In the genomic region with DNA sequence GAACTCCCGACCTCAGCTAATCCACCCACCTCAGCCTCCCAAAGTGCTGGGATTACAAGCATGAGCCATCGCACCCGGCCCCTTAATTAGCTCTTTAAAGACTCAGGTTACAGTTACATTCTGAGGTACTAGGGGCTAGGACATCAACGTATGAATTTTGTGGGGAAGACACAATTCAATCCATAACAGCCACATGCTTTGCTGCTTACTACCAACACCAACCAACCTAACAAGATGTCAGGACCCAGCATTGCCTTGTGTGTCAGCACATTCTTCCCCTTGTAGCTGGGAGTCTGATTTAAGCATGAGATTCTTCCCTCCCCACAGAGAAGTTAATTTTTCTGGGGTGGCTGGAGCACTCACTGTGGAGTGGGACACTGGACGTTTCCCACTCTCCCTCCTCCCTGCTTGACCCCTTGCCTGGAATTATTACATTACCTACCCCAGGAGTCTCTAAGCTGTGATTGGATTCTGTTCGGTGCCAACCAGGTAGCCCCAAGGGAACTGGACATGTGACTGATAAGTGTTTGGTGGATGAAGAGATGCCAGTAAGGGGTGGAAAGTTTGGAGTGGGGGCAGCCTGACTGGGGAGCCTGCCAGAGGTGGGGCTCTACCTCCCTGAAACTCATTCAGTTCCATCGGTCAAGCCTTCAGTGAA, we compare ENCODE assay signal across 1 cellular context.
TF ChIP-seq lines count a peak whose summit lies in the region.

No MANE protein-coding gene starts in this region.

TF ChIP-seq in HepG2, 621 proteins besides CTCF, POLR2A, EP300 and RAD21:
- TF ChIP-seq ETV6 (CRISPR knock-in tag; conservative IDR thresholded peaks at IDR 0.05) (no peak), KDM6A (CRISPR knock-in tag; IDR thresholded peaks at IDR 0.05; ENCODE audit: low read depth) (no peak), ZNF572 (CRISPR knock-in tag; IDR thresholded peaks at IDR 0.05) (0 out of 2 replicates have a peak, but pooled peaks have one; percentile 15), MAFF (IDR thresholded peaks at IDR 0.05; ENCODE audit: low read depth, low read length) (0 out of 2 replicates have a peak, but pooled peaks have one; percentile 30), ZNF256 (CRISPR knock-in tag; conservative IDR thresholded peaks at IDR 0.05) (no peak), ZNF263 (CRISPR knock-in tag; IDR thresholded peaks at IDR 0.05) (peak; percentile 94), ZMYM2 (CRISPR knock-in tag; IDR thresholded peaks at IDR 0.05) (peak; percentile 10; the same call in 1 of the 2 replicates), AKAP8 (CRISPR knock-in tag; IDR thresholded peaks at IDR 0.05) (peak; percentile 25; the same call in 1 of the 2 replicates), MEIS2 (CRISPR knock-in tag; IDR thresholded peaks at IDR 0.05) (no peak), ZNF816 (CRISPR knock-in tag; IDR thresholded peaks at IDR 0.05; ENCODE audit: borderline replicate concordance) (0 out of 2 replicates have a peak, but pooled peaks have one; percentile 32), SRSF9 (IDR thresholded peaks at IDR 0.05; ENCODE audit: borderline replicate concordance, insufficient read depth, low read depth, low read length, poor library complexity, severe bottlenecking) (no peak), ZNF850 (CRISPR knock-in tag; conservative IDR thresholded peaks at IDR 0.05) (0 out of 2 replicates have a peak, but pooled peaks have one; percentile 53), ZNF746 (CRISPR knock-in tag; IDR thresholded peaks at IDR 0.05) (peak; percentile 46; the same call in 1 of the 2 replicates), CBX2 (IDR thresholded peaks at IDR 0.05; ENCODE audit: low read depth, low read length) (no peak), CBX2 (CRISPR knock-in tag; IDR thresholded peaks at IDR 0.05; ENCODE audit: low read depth) (no peak), ZNF552 (CRISPR knock-in tag; IDR thresholded peaks at IDR 0.05; ENCODE audit: borderline replicate concordance) (no peak), NFYB (CRISPR knock-in tag; IDR thresholded peaks at IDR 0.05) (no peak), ZNF549 (CRISPR knock-in tag; IDR thresholded peaks at IDR 0.05) (no peak), HDAC1 (CRISPR knock-in tag; IDR thresholded peaks at IDR 0.05) (0 out of 2 replicates have a peak, but pooled peaks have one; percentile 26), SALL1 (CRISPR knock-in tag; IDR thresholded peaks at IDR 0.05) (no peak)
- TF ChIP-seq, protein P1, sequence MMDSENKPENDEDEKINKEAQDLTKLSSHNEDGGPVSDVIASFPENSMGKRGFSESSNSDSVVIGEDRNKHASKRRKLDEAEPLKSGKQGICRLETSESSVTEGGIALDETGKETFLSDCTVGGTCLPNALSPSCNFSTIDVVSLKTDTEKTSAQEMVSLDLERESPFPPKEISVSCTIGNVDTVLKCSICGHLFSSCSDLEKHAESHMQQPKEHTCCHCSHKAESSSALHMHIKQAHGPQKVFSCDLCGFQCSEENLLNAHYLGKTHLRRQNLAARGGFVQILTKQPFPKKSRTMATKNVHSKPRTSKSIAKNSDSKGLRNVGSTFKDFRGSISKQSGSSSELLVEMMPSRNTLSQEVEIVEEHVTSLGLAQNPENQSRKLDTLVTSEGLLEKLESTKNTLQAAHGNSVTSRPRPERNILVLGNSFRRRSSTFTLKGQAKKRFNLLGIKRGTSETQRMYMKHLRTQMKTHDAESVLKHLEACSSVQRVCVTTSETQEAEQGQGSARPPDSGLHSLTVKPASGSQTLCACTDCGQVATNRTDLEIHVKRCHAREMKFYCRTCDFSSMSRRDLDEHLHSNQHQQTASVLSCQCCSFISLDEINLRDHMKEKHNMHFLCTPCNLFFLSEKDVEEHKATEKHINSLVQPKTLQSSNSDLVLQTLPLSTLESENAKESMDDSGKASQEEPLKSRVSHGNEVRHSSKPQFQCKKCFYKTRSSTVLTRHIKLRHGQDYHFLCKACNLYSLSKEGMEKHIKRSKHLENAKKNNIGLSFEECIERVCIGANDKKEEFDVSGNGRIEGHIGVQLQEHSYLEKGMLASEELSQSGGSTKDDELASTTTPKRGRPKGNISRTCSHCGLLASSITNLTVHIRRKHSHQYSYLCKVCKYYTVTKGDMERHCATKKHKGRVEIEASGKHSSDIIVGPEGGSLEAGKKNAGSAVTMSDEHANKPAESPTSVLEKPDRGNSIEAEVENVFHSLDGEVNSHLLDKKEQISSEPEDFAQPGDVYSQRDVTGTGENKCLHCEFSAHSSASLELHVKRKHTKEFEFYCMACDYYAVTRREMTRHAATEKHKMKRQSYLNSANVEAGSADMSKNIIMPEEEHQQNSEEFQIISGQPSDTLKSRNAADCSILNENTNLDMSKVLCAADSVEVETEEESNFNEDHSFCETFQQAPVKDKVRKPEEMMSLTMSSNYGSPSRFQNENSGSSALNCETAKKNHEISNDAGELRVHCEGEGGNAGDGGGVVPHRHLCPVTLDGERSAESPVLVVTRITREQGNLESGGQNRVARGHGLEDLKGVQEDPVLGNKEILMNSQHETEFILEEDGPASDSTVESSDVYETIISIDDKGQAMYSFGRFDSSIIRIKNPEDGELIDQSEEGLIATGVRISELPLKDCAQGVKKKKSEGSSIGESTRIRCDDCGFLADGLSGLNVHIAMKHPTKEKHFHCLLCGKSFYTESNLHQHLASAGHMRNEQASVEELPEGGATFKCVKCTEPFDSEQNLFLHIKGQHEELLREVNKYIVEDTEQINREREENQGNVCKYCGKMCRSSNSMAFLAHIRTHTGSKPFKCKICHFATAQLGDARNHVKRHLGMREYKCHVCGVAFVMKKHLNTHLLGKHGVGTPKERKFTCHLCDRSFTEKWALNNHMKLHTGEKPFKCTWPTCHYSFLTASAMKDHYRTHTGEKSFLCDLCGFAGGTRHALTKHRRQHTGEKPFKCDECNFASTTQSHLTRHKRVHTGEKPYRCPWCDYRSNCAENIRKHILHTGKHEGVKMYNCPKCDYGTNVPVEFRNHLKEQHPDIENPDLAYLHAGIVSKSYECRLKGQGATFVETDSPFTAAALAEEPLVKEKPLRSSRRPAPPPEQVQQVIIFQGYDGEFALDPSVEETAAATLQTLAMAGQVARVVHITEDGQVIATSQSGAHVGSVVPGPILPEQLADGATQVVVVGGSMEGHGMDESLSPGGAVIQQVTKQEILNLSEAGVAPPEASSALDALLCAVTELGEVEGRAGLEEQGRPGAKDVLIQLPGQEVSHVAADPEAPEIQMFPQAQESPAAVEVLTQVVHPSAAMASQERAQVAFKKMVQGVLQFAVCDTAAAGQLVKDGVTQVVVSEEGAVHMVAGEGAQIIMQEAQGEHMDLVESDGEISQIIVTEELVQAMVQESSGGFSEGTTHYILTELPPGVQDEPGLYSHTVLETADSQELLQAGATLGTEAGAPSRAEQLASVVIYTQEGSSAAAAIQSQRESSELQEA (CRISPR knock-in tag; IDR thresholded peaks at IDR 0.05; ENCODE audit: not compliant biosample characterization): peak; percentile 31
- TF ChIP-seq, protein P2, sequence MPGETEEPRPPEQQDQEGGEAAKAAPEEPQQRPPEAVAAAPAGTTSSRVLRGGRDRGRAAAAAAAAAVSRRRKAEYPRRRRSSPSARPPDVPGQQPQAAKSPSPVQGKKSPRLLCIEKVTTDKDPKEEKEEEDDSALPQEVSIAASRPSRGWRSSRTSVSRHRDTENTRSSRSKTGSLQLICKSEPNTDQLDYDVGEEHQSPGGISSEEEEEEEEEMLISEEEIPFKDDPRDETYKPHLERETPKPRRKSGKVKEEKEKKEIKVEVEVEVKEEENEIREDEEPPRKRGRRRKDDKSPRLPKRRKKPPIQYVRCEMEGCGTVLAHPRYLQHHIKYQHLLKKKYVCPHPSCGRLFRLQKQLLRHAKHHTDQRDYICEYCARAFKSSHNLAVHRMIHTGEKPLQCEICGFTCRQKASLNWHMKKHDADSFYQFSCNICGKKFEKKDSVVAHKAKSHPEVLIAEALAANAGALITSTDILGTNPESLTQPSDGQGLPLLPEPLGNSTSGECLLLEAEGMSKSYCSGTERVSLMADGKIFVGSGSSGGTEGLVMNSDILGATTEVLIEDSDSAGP (CRISPR knock-in tag; IDR thresholded peaks at IDR 0.05; ENCODE audit: borderline replicate concordance): no peak
- TF ChIP-seq, protein P3, sequence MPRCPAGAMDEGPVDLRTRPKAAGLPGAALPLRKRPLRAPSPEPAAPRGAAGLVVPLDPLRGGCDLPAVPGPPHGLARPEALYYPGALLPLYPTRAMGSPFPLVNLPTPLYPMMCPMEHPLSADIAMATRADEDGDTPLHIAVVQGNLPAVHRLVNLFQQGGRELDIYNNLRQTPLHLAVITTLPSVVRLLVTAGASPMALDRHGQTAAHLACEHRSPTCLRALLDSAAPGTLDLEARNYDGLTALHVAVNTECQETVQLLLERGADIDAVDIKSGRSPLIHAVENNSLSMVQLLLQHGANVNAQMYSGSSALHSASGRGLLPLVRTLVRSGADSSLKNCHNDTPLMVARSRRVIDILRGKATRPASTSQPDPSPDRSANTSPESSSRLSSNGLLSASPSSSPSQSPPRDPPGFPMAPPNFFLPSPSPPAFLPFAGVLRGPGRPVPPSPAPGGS (CRISPR knock-in tag; IDR thresholded peaks at IDR 0.05): 0 out of 2 replicates have a peak, but pooled peaks have one; percentile 42
- TF ChIP-seq, protein P4, sequence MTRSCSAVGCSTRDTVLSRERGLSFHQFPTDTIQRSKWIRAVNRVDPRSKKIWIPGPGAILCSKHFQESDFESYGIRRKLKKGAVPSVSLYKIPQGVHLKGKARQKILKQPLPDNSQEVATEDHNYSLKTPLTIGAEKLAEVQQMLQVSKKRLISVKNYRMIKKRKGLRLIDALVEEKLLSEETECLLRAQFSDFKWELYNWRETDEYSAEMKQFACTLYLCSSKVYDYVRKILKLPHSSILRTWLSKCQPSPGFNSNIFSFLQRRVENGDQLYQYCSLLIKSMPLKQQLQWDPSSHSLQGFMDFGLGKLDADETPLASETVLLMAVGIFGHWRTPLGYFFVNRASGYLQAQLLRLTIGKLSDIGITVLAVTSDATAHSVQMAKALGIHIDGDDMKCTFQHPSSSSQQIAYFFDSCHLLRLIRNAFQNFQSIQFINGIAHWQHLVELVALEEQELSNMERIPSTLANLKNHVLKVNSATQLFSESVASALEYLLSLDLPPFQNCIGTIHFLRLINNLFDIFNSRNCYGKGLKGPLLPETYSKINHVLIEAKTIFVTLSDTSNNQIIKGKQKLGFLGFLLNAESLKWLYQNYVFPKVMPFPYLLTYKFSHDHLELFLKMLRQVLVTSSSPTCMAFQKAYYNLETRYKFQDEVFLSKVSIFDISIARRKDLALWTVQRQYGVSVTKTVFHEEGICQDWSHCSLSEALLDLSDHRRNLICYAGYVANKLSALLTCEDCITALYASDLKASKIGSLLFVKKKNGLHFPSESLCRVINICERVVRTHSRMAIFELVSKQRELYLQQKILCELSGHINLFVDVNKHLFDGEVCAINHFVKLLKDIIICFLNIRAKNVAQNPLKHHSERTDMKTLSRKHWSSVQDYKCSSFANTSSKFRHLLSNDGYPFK (CRISPR knock-in tag; IDR thresholded peaks at IDR 0.05; ENCODE audit: borderline replicate concordance): no peak
- TF ChIP-seq, protein P5, sequence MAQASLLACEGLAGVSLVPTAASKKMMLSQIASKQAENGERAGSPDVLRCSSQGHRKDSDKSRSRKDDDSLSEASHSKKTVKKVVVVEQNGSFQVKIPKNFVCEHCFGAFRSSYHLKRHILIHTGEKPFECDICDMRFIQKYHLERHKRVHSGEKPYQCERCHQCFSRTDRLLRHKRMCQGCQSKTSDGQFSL (CRISPR knock-in tag; IDR thresholded peaks at IDR 0.05): no peak
- TF ChIP-seq, protein P6, sequence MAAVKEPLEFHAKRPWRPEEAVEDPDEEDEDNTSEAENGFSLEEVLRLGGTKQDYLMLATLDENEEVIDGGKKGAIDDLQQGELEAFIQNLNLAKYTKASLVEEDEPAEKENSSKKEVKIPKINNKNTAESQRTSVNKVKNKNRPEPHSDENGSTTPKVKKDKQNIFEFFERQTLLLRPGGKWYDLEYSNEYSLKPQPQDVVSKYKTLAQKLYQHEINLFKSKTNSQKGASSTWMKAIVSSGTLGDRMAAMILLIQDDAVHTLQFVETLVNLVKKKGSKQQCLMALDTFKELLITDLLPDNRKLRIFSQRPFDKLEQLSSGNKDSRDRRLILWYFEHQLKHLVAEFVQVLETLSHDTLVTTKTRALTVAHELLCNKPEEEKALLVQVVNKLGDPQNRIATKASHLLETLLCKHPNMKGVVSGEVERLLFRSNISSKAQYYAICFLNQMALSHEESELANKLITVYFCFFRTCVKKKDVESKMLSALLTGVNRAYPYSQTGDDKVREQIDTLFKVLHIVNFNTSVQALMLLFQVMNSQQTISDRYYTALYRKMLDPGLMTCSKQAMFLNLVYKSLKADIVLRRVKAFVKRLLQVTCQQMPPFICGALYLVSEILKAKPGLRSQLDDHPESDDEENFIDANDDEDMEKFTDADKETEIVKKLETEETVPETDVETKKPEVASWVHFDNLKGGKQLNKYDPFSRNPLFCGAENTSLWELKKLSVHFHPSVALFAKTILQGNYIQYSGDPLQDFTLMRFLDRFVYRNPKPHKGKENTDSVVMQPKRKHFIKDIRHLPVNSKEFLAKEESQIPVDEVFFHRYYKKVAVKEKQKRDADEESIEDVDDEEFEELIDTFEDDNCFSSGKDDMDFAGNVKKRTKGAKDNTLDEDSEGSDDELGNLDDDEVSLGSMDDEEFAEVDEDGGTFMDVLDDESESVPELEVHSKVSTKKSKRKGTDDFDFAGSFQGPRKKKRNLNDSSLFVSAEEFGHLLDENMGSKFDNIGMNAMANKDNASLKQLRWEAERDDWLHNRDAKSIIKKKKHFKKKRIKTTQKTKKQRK (IDR thresholded peaks at IDR 0.05; ENCODE audit: low read length): no peak
- TF ChIP-seq, protein P7, sequence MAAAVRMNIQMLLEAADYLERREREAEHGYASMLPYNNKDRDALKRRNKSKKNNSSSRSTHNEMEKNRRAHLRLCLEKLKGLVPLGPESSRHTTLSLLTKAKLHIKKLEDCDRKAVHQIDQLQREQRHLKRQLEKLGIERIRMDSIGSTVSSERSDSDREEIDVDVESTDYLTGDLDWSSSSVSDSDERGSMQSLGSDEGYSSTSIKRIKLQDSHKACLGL (CRISPR knock-in tag; IDR thresholded peaks at IDR 0.05): no peak
- TF ChIP-seq, protein P8, sequence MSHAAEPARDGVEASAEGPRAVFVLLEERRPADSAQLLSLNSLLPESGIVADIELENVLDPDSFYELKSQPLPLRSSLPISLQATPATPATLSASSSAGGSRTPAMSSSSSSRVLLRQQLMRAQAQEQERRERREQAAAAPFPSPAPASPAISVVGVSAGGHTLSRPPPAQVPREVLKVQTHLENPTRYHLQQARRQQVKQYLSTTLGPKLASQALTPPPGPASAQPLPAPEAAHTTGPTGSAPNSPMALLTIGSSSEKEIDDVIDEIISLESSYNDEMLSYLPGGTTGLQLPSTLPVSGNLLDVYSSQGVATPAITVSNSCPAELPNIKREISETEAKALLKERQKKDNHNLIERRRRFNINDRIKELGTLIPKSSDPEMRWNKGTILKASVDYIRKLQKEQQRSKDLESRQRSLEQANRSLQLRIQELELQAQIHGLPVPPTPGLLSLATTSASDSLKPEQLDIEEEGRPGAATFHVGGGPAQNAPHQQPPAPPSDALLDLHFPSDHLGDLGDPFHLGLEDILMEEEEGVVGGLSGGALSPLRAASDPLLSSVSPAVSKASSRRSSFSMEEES (CRISPR knock-in tag; IDR thresholded peaks at IDR 0.05): no peak
- TF ChIP-seq, protein P9, sequence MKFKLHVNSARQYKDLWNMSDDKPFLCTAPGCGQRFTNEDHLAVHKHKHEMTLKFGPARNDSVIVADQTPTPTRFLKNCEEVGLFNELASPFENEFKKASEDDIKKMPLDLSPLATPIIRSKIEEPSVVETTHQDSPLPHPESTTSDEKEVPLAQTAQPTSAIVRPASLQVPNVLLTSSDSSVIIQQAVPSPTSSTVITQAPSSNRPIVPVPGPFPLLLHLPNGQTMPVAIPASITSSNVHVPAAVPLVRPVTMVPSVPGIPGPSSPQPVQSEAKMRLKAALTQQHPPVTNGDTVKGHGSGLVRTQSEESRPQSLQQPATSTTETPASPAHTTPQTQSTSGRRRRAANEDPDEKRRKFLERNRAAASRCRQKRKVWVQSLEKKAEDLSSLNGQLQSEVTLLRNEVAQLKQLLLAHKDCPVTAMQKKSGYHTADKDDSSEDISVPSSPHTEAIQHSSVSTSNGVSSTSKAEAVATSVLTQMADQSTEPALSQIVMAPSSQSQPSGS (CRISPR knock-in tag; IDR thresholded peaks at IDR 0.05): no peak
